Comparison of ENCODE assay signal across 14 cellular contexts in genomic region chr13:47168086-47168485, GRCh38.
DNase-seq lines count a peak whose midpoint lies in the region; TF ChIP-seq lines count a peak whose summit lies in the region.
"Had no signal": no experiment of that assay in that cellular context is flagged by ENCODE, and none has a peak within 500 bp of the region (broad histone marks: within the 10 kb centered on the region; RNA-seq: fewer than 3 reads in every experiment).

No MANE protein-coding gene starts in this region.

- peak overlapping the region; percentile 59 to 87 for H3K18ac ChIP-seq in mesenchymal stem cell (ENCODE audit: low read depth in 1 of 2, low read length in 2 of 2)

- no peak overlapping the region for H2AFZ ChIP-seq in mesenchymal stem cell (ENCODE audit: low read depth, low read length)

- WGBS in mesenchymal stem cell, result 39% methylated on average over 6 of the region's 6 CpGs

- no peak overlapping the region for H3K4me2 ChIP-seq in mesenchymal stem cell (ENCODE audit: low read length, poor library complexity, severe bottlenecking)

- H3K36me3 ChIP-seq in mesenchymal stem cell (ENCODE audit: control insufficient read depth in 1 of 2, insufficient read depth in 2 of 2, low read depth in 1 of 2, low read length in 2 of 2), result no peaks in the 10 kb centered on the region
- H3K36me3 ChIP-seq in MG63, result no peaks in the 10 kb centered on the region
- H3K36me3 ChIP-seq: colonic mucosa had no signal

- H2BK5ac ChIP-seq in mesenchymal stem cell (ENCODE audit: low read depth, low read length, poor library complexity, severe bottlenecking), result no peak overlapping the region

- DNase-seq in EL, result peak; percentile 63
- DNase-seq in RWPE1 (ENCODE audit: low spot score), result peak; percentile 29
- peak; percentile 83 for DNase-seq in choroid plexus epithelial cell (ENCODE audit: low read depth)
- peak; percentile 61 for DNase-seq in mesenchymal stem cell
- DNase-seq in GDM1 (lab: John Stamatoyannopoulos, UW), result no peak
- DNase-seq in activated CD4-positive, alpha-beta T cell treated with anti-CD3 and anti-CD28 coated beads, Interleukin-2, amount 50 U/mL, for 48 hours, result no peak
- no peak for DNase-seq in amygdala (lab: John Stamatoyannopoulos, UW)
- no peak for DNase-seq in MG63
- DNase-seq: activated naive CD8-positive, alpha-beta T cell treated with anti-CD3 and anti-CD28 coated beads for 36 hours; activated T-cell treated with anti-CD3 and anti-CD28 coated beads, Interleukin-2, amount 50 U/mL, for 48 hours; colonic mucosa; left ventricle myocardium superior; NCI-H446 had no signal

- CTCF ChIA-PET in RWPE1 (lab: Yijun Ruan, JAX), result no interaction called here

- no peak overlapping the region for H2BK15ac ChIP-seq in mesenchymal stem cell (ENCODE audit: low read depth, poor library complexity, severe bottlenecking)

- H3K27me3 ChIP-seq in mesenchymal stem cell (ENCODE audit: control insufficient read depth in 1 of 2, insufficient read depth in 1 of 2, low read length in 2 of 2), result no peaks in the 10 kb centered on the region
- no peaks in the 10 kb centered on the region for H3K27me3 ChIP-seq in MG63
- H3K27me3 ChIP-seq: colonic mucosa had no signal

- H2AK5ac ChIP-seq in mesenchymal stem cell (ENCODE audit: low read length, severe bottlenecking), result no peak overlapping the region

- H3K4me1 ChIP-seq in mesenchymal stem cell (ENCODE audit: control insufficient read depth, insufficient read depth, low read depth, low read length), result no peaks in the 10 kb centered on the region
- H3K4me1 ChIP-seq: colonic mucosa had no signal

- no peak for TF ChIP-seq CTCF in RWPE1 (conservative IDR thresholded peaks at IDR 0.05; ENCODE audit: low read depth)
- no peak for TF ChIP-seq CTCF in choroid plexus epithelial cell (conservative IDR thresholded peaks at IDR 0.05; ENCODE audit: low read depth, low read length)

- H4K91ac ChIP-seq in mesenchymal stem cell (ENCODE audit: low read length), result no peak overlapping the region

- H3K4me3 ChIP-seq in choroid plexus epithelial cell (ENCODE audit: low read depth, low read length) (peak overlapping the region; percentile 17), mesenchymal stem cell (ENCODE audit: insufficient read depth in 1 of 2, low read depth in 1 of 2, low read length in 2 of 2) (no peak overlapping the region), MG63 (no peak overlapping the region)
- H3K4me3 ChIP-seq: colonic mucosa had no signal

- H3K79me1 ChIP-seq in mesenchymal stem cell (replicated peaks; ENCODE audit: low read length, poor library complexity, severe bottlenecking), result no peaks in the 10 kb centered on the region

- H3K27ac ChIP-seq in RWPE1 (no peak overlapping the region), mesenchymal stem cell (ENCODE audit: low read length, poor library complexity, severe bottlenecking) (no peak overlapping the region)
- H3K27ac ChIP-seq: colonic mucosa, epithelial cell of prostate had no signal

- H4K8ac ChIP-seq in mesenchymal stem cell (ENCODE audit: low read length), result peak overlapping the region; percentile 71

- POLR2A ChIA-PET in RWPE1 (lab: Yijun Ruan, JAX; ENCODE audit: low non-redundant PET), result no interaction called here

- no peak overlapping the region for H3K23ac ChIP-seq in mesenchymal stem cell (ENCODE audit: low read length in 2 of 2)

- H3K9ac ChIP-seq in mesenchymal stem cell (ENCODE audit: low read length), result no peak overlapping the region

- H3K9me3 ChIP-seq in mesenchymal stem cell (ENCODE audit: control insufficient read depth, low read length) (no peaks in the 10 kb centered on the region), MG63 (no peaks in the 10 kb centered on the region)
- H3K9me3 ChIP-seq: colonic mucosa had no signal

- H3K4ac ChIP-seq in mesenchymal stem cell (ENCODE audit: low read depth in 1 of 2, low read length in 2 of 2), result peak overlapping the region in 1 of 2 experiments; percentile 61

- no peak overlapping the region for H2BK120ac ChIP-seq in mesenchymal stem cell (ENCODE audit: low read depth, low read length)

- no peak overlapping the region for H2BK12ac ChIP-seq in mesenchymal stem cell (ENCODE audit: low read length in 2 of 2)

- H3K14ac ChIP-seq in mesenchymal stem cell (ENCODE audit: low read length in 2 of 2), result no peak overlapping the region

Comparison
In these comparisons a context has a peak if more than half of its experiments do, and no peak if none do; other contexts are left out.
1. DNase-seq: peak in EL (single experiment), RWPE1 (single experiment), choroid plexus epithelial cell (single experiment) and mesenchymal stem cell (single experiment); none in GDM1 (single experiment), activated CD4-positive, alpha-beta T cell treated with anti-CD3 and anti-CD28 coated beads, Interleukin-2, amount 50 U/mL, for 48 hours (0 of 2), amygdala (0 of 56) and MG63 (single experiment).